8 cellular contexts compared by ENCODE assay signal in the genomic region with DNA sequence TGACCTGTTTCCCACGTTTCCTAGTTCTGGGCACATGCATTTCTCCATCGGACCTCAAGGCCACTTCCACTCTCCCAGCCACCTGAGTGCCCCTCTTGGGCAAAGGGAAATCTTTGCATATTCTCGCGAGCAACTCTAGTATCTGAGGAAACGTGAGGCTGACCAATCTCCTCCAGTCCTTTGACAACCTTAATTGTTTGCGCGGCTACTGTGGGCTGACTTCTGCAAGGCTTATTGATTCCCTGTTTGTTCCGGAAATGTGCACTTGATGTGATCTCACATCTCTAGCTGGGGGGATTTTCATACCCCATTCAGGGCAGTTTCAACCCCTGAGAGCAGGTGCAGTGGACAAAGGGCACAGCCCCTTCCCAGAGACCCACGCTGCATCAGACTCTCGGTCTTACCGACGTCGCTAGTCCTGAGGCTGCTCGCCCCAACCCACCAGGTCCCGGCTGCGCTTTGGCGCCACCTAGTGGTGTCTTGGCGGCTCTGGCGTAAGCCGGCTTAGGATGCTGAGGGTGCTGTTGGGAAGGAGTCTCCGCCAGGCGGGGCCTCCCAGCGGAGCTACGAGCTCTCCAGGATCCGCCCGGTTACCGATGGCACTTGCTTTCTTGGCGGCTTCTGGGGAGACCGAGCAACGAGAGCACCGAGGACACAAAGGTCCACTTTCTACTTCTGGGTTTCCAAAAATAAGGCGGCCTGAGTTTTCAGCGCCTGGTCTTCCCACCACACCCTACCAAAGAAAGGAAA. TPM values are rescaled to one million over a fixed set of nuclear protein-coding genes. Genes with fewer than 3 reads are reported as not detected.
DNase-seq lines count a peak whose midpoint lies in the region; ATAC-seq and TF ChIP-seq lines count a peak whose summit lies in the region.

No MANE protein-coding gene starts in this region.

- H3K9ac ChIP-seq in Karpas-422 (ENCODE audit: low read length) (no peak overlapping the region), neural cell (ENCODE audit: low read length) (no peak overlapping the region)

- H3K4me3 ChIP-seq in GM23338 (peak overlapping the region; percentile 58), Karpas-422 (ENCODE audit: low read length) (no peak overlapping the region), neural cell (ENCODE audit: low read length) (peak overlapping the region; percentile 49)

- no peak overlapping the region for H3K27ac ChIP-seq in GM23338 (ENCODE audit: low read depth)
- no peak overlapping the region for H3K27ac ChIP-seq in Karpas-422 (ENCODE audit: low read length)
- H3K27ac ChIP-seq in neural cell (ENCODE audit: low read length) = no peak overlapping the region

- ATAC-seq in GM23338 = peak; percentile 95
- ATAC-seq in activated T-helper 17 cell treated with anti-CD3 and anti-CD28 coated beads, Interleukin-2, amount 50 U/mL, for 72 hours (replicated peaks) = peak; percentile 92

- H3K27me3 Mint-ChIP-seq in GM23338 (ENCODE audit: insufficient read depth, low read depth, poor library complexity) = peaks cover 3% of the 10 kb centered on the region
- peaks cover 25% of the 10 kb centered on the region for H3K27me3 Mint-ChIP-seq in activated T-helper 17 cell treated with anti-CD3 and anti-CD28 coated beads, Interleukin-2, amount 50 U/mL, for 72 hours
- peaks cover 63% of the 10 kb centered on the region for H3K27me3 Mint-ChIP-seq in stimulated activated naive CD8-positive, alpha-beta T cell treated with anti-CD3 and anti-CD28 coated beads, Interleukin-15, Interleukin-2, amounts not matched to agents 100 ng/mL and 50 ng/mL, for 24 hours

- H3K27me3 ChIP-seq in GM23338 (ENCODE audit: insufficient read depth) (peaks cover 12% of the 10 kb centered on the region; the same call in 1 of the 2 replicates), Karpas-422 (ENCODE audit: low read length) (no peaks in the 10 kb centered on the region), neural cell (ENCODE audit: insufficient read depth, low read depth, low read length) (peaks cover 4% of the 10 kb centered on the region)

- peak; percentile 72 for TF ChIP-seq RAD21 in neural cell (conservative IDR thresholded peaks at IDR 0.05)

- no peaks in the 10 kb centered on the region for H3K36me3 Mint-ChIP-seq in GM23338 (ENCODE audit: low read depth)
- no peaks in the 10 kb centered on the region for H3K36me3 Mint-ChIP-seq in activated T-helper 17 cell treated with anti-CD3 and anti-CD28 coated beads, Interleukin-2, amount 50 U/mL, for 72 hours (ENCODE audit: low read depth)
- no peaks in the 10 kb centered on the region for H3K36me3 Mint-ChIP-seq in stimulated activated naive CD8-positive, alpha-beta T cell treated with anti-CD3 and anti-CD28 coated beads, Interleukin-15, Interleukin-2, amounts not matched to agents 100 ng/mL and 50 ng/mL, for 24 hours (ENCODE audit: low read depth)

- peak; percentile 94 to 99 for TF ChIP-seq CTCF in GM23338 (conservative IDR thresholded peaks at IDR 0.05; ENCODE audit: low read depth in 2 of 2)
- TF ChIP-seq CTCF in neural cell (IDR thresholded peaks at IDR 0.05; ENCODE audit: poor library complexity, severe bottlenecking) = peak; percentile 92

- peak overlapping the region; percentile 96 for H2AFZ ChIP-seq in GM23338
- 0 out of 2 replicates have a peak overlapping the region, but pooled peaks have one; percentile 30 for H2AFZ ChIP-seq in Karpas-422 (ENCODE audit: low read length)
- no peak overlapping the region for H2AFZ ChIP-seq in neural cell (ENCODE audit: low read depth, low read length)

- H3K4me1 ChIP-seq in GM23338 (ENCODE audit: insufficient read depth) (peaks cover 4% of the 10 kb centered on the region; the same call in 1 of the 2 replicates), Karpas-422 (ENCODE audit: low read length) (peaks cover 5% of the 10 kb centered on the region; the same call in 1 of the 2 replicates)

- no peak overlapping the region for H3K27ac Mint-ChIP-seq in GM23338
- peak overlapping the region; percentile 35 for H3K27ac Mint-ChIP-seq in activated T-helper 17 cell treated with anti-CD3 and anti-CD28 coated beads, Interleukin-2, amount 50 U/mL, for 72 hours
- H3K27ac Mint-ChIP-seq in stimulated activated naive CD8-positive, alpha-beta T cell treated with anti-CD3 and anti-CD28 coated beads, Interleukin-15, Interleukin-2, amounts not matched to agents 100 ng/mL and 50 ng/mL, for 24 hours = no peak overlapping the region

- H3K9me2 ChIP-seq in GM23338 (ENCODE audit: insufficient read depth) (no peaks in the 10 kb centered on the region), Karpas-422 (replicated peaks; ENCODE audit: insufficient read depth, low read length) (no peaks in the 10 kb centered on the region), neural cell (ENCODE audit: insufficient read depth, low read length) (no peaks in the 10 kb centered on the region)

- peaks cover 12% of the 10 kb centered on the region for H3K4me1 Mint-ChIP-seq in GM23338
- H3K4me1 Mint-ChIP-seq in activated T-helper 17 cell treated with anti-CD3 and anti-CD28 coated beads, Interleukin-2, amount 50 U/mL, for 72 hours = peaks cover 7% of the 10 kb centered on the region
- peaks cover 9% of the 10 kb centered on the region for H3K4me1 Mint-ChIP-seq in stimulated activated naive CD8-positive, alpha-beta T cell treated with anti-CD3 and anti-CD28 coated beads, Interleukin-15, Interleukin-2, amounts not matched to agents 100 ng/mL and 50 ng/mL, for 24 hours (ENCODE audit: low read depth)

- DNase-seq in EL (peak; percentile 86), GM23338 (ENCODE audit: low spot score) (peak; percentile 96), Karpas-422 (peak; percentile 95), RKO (ENCODE audit: low spot score) (peak; percentile 85), fibroblast of the conjunctiva (ENCODE audit: low read depth) (peak; percentile 80)

- H3K9me3 Mint-ChIP-seq in GM23338 = no peaks in the 10 kb centered on the region
- no peaks in the 10 kb centered on the region for H3K9me3 Mint-ChIP-seq in activated T-helper 17 cell treated with anti-CD3 and anti-CD28 coated beads, Interleukin-2, amount 50 U/mL, for 72 hours
- H3K9me3 Mint-ChIP-seq in stimulated activated naive CD8-positive, alpha-beta T cell treated with anti-CD3 and anti-CD28 coated beads, Interleukin-15, Interleukin-2, amounts not matched to agents 100 ng/mL and 50 ng/mL, for 24 hours = no peaks in the 10 kb centered on the region

- H4K20me1 ChIP-seq in GM23338 (replicated peaks; ENCODE audit: insufficient read depth) (no peaks in the 10 kb centered on the region), Karpas-422 (ENCODE audit: insufficient read depth, low read depth, low read length) (no peaks in the 10 kb centered on the region), neural cell (ENCODE audit: insufficient read depth) (no peaks in the 10 kb centered on the region)

- H3K36me3 ChIP-seq in GM23338 (ENCODE audit: insufficient read depth) = no peaks in the 10 kb centered on the region
- H3K36me3 ChIP-seq in Karpas-422 (ENCODE audit: insufficient read depth, low read length) = no peaks in the 10 kb centered on the region
- no peaks in the 10 kb centered on the region for H3K36me3 ChIP-seq in neural cell (ENCODE audit: insufficient read depth, low read length)

- H3K79me2 ChIP-seq in GM23338 (replicated peaks; ENCODE audit: insufficient read depth) (no peaks in the 10 kb centered on the region), Karpas-422 (ENCODE audit: low read length) (no peaks in the 10 kb centered on the region), neural cell (replicated peaks; ENCODE audit: insufficient read depth, low read length) (no peaks in the 10 kb centered on the region)

- no peaks in the 10 kb centered on the region for H3K9me3 ChIP-seq in Karpas-422 (ENCODE audit: low read length)
- H3K9me3 ChIP-seq in neural cell (ENCODE audit: low read length) = no peaks in the 10 kb centered on the region

- H3F3A ChIP-seq in GM23338 (replicated peaks; ENCODE audit: low read depth) (no peaks in the 10 kb centered on the region), neural cell (ENCODE audit: insufficient read depth, low read length, poor library complexity, severe bottlenecking) (no peaks in the 10 kb centered on the region)

- no peak for TF ChIP-seq EP300 in neural cell (conservative IDR thresholded peaks at IDR 0.05; ENCODE audit: poor library complexity, severe bottlenecking)

- peak overlapping the region; percentile 72 for H3K4me3 Mint-ChIP-seq in GM23338
- peak overlapping the region; percentile 60 for H3K4me3 Mint-ChIP-seq in activated T-helper 17 cell treated with anti-CD3 and anti-CD28 coated beads, Interleukin-2, amount 50 U/mL, for 72 hours
- H3K4me3 Mint-ChIP-seq in stimulated activated naive CD8-positive, alpha-beta T cell treated with anti-CD3 and anti-CD28 coated beads, Interleukin-15, Interleukin-2, amounts not matched to agents 100 ng/mL and 50 ng/mL, for 24 hours = peak overlapping the region; percentile 62

- H3K4me2 ChIP-seq in GM23338 (peak overlapping the region; percentile 88), Karpas-422 (ENCODE audit: low read depth, low read length, poor library complexity, severe bottlenecking) (no peak overlapping the region), neural cell (ENCODE audit: low read length) (no peak overlapping the region)

TF ChIP-seq in GM23338, 12 proteins besides CTCF, POLR2A, EP300 and RAD21 (continues in another document):
- no peak for TF ChIP-seq ZNF114 (CRISPR knock-in tag; IDR thresholded peaks at IDR 0.05)

TF ChIP-seq in neural cell, 6 proteins besides CTCF, POLR2A, EP300 and RAD21:
- TF ChIP-seq TAF1 (IDR thresholded peaks at IDR 0.05; ENCODE audit: low read depth) = no peak
- peak; percentile 84 for TF ChIP-seq SMC3 (conservative IDR thresholded peaks at IDR 0.05; ENCODE audit: poor library complexity)

RNA-seq across cellular contexts. Expression of a gene that starts 24.8 kb away (rescaled TPM):
- 15.2 and 18.4 TPM in 2 replicates for total RNA-seq in GM23338 (2014; rRNA removed; shearing (Covaris generic))
- 9.5 and 10.7 TPM in 2 replicates for polyA plus RNA-seq in GM23338 (2016; fragmentation: Nextera tagmentation; extraction: Ambion mirVana)
- 1.6 TPM in 1 of 2 replicates, not detected in the other for total RNA-seq in Karpas-422 (2014; rRNA removed; shearing (Covaris generic); ENCODE audit: low replicate concordance)
- total RNA-seq in activated T-helper 17 cell treated with anti-CD3 and anti-CD28 coated beads, Interleukin-2, amount 50 U/mL, for 72 hours = 10 to 100 TPM in 1 of 2 donors, 1 to 10 TPM in 1; 5.2 to 12.9 TPM
- 0.98 and 1.8 TPM in 2 replicates for polyA plus RNA-seq in neural cell
- 0.49 and 0.81 TPM in 2 replicates for polyA minus RNA-seq in neural cell

RNA-seq across cellular contexts. Expression of a gene that starts 36.6 kb away (rescaled TPM):
- 43.5 and 45.9 TPM in 2 replicates for total RNA-seq in GM23338 (2014; rRNA removed; shearing (Covaris generic))
- polyA plus RNA-seq in GM23338 (2016; fragmentation: Nextera tagmentation; extraction: Ambion mirVana) (6.7 and 7.2 TPM in 2 replicates), neural cell (22.6 and 23.4 TPM in 2 replicates)
- not detected in 2 replicates for total RNA-seq in Karpas-422 (2014; rRNA removed; shearing (Covaris generic); ENCODE audit: low replicate concordance)
- 10 to 100 TPM; 12.1 to 12.8 TPM for total RNA-seq in activated T-helper 17 cell treated with anti-CD3 and anti-CD28 coated beads, Interleukin-2, amount 50 U/mL, for 72 hours
- 146 and 158 TPM in 2 replicates for polyA minus RNA-seq in neural cell

RNA-seq across cellular contexts. Expression of a gene that starts 54.9 kb away (rescaled TPM):
- total RNA-seq in GM23338 (2014; rRNA removed; shearing (Covaris generic)) = 7.9 and 12.6 TPM in 2 replicates
- polyA plus RNA-seq in GM23338 (2016; fragmentation: Nextera tagmentation; extraction: Ambion mirVana) (3.9 and 4.2 TPM in 2 replicates), neural cell (0.33 and 0.70 TPM in 2 replicates)
- total RNA-seq in Karpas-422 (2014; rRNA removed; shearing (Covaris generic); ENCODE audit: low replicate concordance) = not detected in 2 replicates
- not detected for total RNA-seq in activated T-helper 17 cell treated with anti-CD3 and anti-CD28 coated beads, Interleukin-2, amount 50 U/mL, for 72 hours
- polyA minus RNA-seq in neural cell = not detected in 2 replicates

Comparison
In these comparisons a context has a peak if more than half of its experiments do, and no peak if none do; other contexts are left out.
1. RNA of a gene that starts 36.6 kb away (total RNA-seq): 43.5 to 45.9 TPM in GM23338 and 12.1 to 12.8 TPM in activated T-helper 17 cell treated with anti-CD3 and anti-CD28 coated beads, Interleukin-2, amount 50 U/mL, for 72 hours; not detected in Karpas-422; every median in the first group is over 10 times any median in the second.
2. Peak in every context shown above with its lines, with median percentiles within 50 percentile points of each other: DNase-seq and H3K4me3 Mint-ChIP-seq.